In genomic region chr5:178216779-178217178, GRCh38 we compare ENCODE assay signal across 18 cellular contexts. TPM values are rescaled to one million over a fixed set of nuclear protein-coding genes. Genes with fewer than 3 reads are reported as not detected.
DNase-seq lines count a peak whose midpoint lies in the region; ATAC-seq, FAIRE-seq and TF ChIP-seq lines count a peak whose summit lies in the region.
"Had no signal": no experiment of that assay in that cellular context is flagged by ENCODE, and none has a peak within 500 bp of the region (broad histone marks: within the 10 kb centered on the region; RNA-seq: fewer than 3 reads in every experiment).

No MANE protein-coding gene starts in this region.

- no peak overlapping the region for H3K4me3 ChIP-seq in A549
- no peak overlapping the region for H3K4me3 ChIP-seq in mucosa of descending colon
- H3K4me3 ChIP-seq: BLaER1 had no signal

- intact Hi-C loops in mucosa of descending colon (cut with DNase I, micrococcal nuclease), result no loop called here

- WGBS in A549 (ENCODE audit: missing lambda C conversion rate), result 95% methylated on average over 3 of the region's 3 CpGs

- H3K4me2 ChIP-seq in A549, result no peak overlapping the region
- H3K4me2 ChIP-seq: BLaER1 had no signal

- no peak for DNase-seq in activated CD4-positive, alpha-beta T cell treated with anti-CD3 and anti-CD28 coated beads, Interleukin-2, amount 10 ng/mL, durations not matched to agents 7 days and 5 days
- DNase-seq in activated CD4-positive, alpha-beta T cell treated with anti-CD3 and anti-CD28 coated beads, Interleukin-2, amount 50 U/mL, for 48 hours, result no peak
- DNase-seq in A549 (ENCODE audit: low read depth in 1 of 2, low spot score in 1 of 2) (no peak), T-helper 17 cell (no peak), mucosa of descending colon (peak in 2 of 3 donors; percentile 37 to 38)
- no peak for DNase-seq in NK-92 treated with Interleukin-12 subunit alpha and Interleukin-12 subunit beta, amount 100 ng/mL, for 24 hours (lab: John Stamatoyannopoulos, UW)
- no peak for DNase-seq in activated CD4-positive, CD25-positive, alpha-beta regulatory T cell treated with anti-CD3 and anti-CD28 coated beads, Interleukin-2, amount 50 U/mL, for 72 hours
- DNase-seq: H7, NCI-H1417, NCI-H1930, NCI-H2171, NCI-H446 treated with DMSO at 0.1 percent for 48 hours, NCI-H748 treated with DMSO at 0.1 percent for 48 hours had no signal

- H3K36me3 Mint-ChIP-seq in activated CD4-positive, alpha-beta T cell treated with anti-CD3 and anti-CD28 coated beads, Interleukin-2, amount 10 ng/mL, durations not matched to agents 7 days and 5 days (ENCODE audit: low read depth), result peaks cover 63% of the 10 kb centered on the region
- H3K36me3 Mint-ChIP-seq in T-helper 17 cell (ENCODE audit: low read depth), result peaks cover 8% of the 10 kb centered on the region

- H3K4me1 ChIP-seq in A549 (0 out of 3 replicates have a peak, but pooled peaks cover 4% of the 10 kb centered on the region), mucosa of descending colon (ENCODE audit: low read depth) (peaks cover 47% of the 10 kb centered on the region)

- no peak for TF ChIP-seq CTCF in A549 (IDR thresholded peaks at IDR 0.05)
- no peak for TF ChIP-seq CTCF in mucosa of descending colon (IDR thresholded peaks at IDR 0.05)

- H3K27ac ChIP-seq in A549, result no peak overlapping the region
- H3K27ac ChIP-seq: 22Rv1, BLaER1 had no signal

- no peak for FAIRE-seq in A549 (lab: Jason Lieb, UNC)

- H3K27ac Mint-ChIP-seq in activated CD4-positive, alpha-beta T cell treated with anti-CD3 and anti-CD28 coated beads, Interleukin-2, amount 10 ng/mL, durations not matched to agents 7 days and 5 days, result peak overlapping the region; percentile 13
- H3K27ac Mint-ChIP-seq in T-helper 17 cell, result peak overlapping the region; percentile 45

- no peak overlapping the region for H3K4me3 Mint-ChIP-seq in activated CD4-positive, alpha-beta T cell treated with anti-CD3 and anti-CD28 coated beads, Interleukin-2, amount 10 ng/mL, durations not matched to agents 7 days and 5 days
- no peak overlapping the region for H3K4me3 Mint-ChIP-seq in T-helper 17 cell

- CTCF ChIA-PET in activated CD4-positive, alpha-beta T cell treated with anti-CD3 and anti-CD28 coated beads, Interleukin-2, amount 10 ng/mL, durations not matched to agents 7 days and 5 days (lab: Charles Lee), result interaction anchor here (0.7 kb wide), 1 partner anchor 10 kb away, joined by 3 read pairs; no protein-coding TSS in a partner anchor
- CTCF ChIA-PET in A549 (lab: Yijun Ruan, JAX), result interaction anchor here (0.6 to 2.2 kb wide), 2 partner anchors 12 to 19 kb away, joined by 4 to 5 read pairs; partner anchors contain the start of gene HNRNPAB

- no peak for TF ChIP-seq RAD21 in A549 (conservative IDR thresholded peaks at IDR 0.05 in 1 of 2, IDR thresholded peaks at IDR 0.05 in 1 of 2)

- no peaks in the 10 kb centered on the region for H3K27me3 Mint-ChIP-seq in activated CD4-positive, alpha-beta T cell treated with anti-CD3 and anti-CD28 coated beads, Interleukin-2, amount 10 ng/mL, durations not matched to agents 7 days and 5 days
- no peaks in the 10 kb centered on the region for H3K27me3 Mint-ChIP-seq in T-helper 17 cell

- TF ChIP-seq EP300 in A549 (IDR thresholded peaks at IDR 0.05), result no peak

- POLR2A ChIA-PET in activated CD4-positive, alpha-beta T cell treated with anti-CD3 and anti-CD28 coated beads, Interleukin-2, amount 10 ng/mL, durations not matched to agents 7 days and 5 days (lab: Charles Lee), result no interaction called here
- POLR2A ChIA-PET in A549 (lab: Yijun Ruan, JAX), result interaction anchor here (2.6 kb wide), 1 partner anchor 12 kb away, joined by 9 read pairs; the partner anchor contains the start of gene HNRNPAB

- no peak for ATAC-seq in A549
- no peak for ATAC-seq in T-helper 17 cell
- ATAC-seq in mucosa of descending colon, result no peak
- ATAC-seq in GM19035 (IDR thresholded peaks at IDR 0.05; ENCODE audit: unreplicated experiment), result no peak

- TF ChIP-seq POLR2A in A549 (IDR thresholded peaks at IDR 0.05; ENCODE audit: low read length), result no peak

- no peaks in the 10 kb centered on the region for H3K9me3 Mint-ChIP-seq in activated CD4-positive, alpha-beta T cell treated with anti-CD3 and anti-CD28 coated beads, Interleukin-2, amount 10 ng/mL, durations not matched to agents 7 days and 5 days

- peaks cover 13% of the 10 kb centered on the region for H3K4me1 Mint-ChIP-seq in activated CD4-positive, alpha-beta T cell treated with anti-CD3 and anti-CD28 coated beads, Interleukin-2, amount 10 ng/mL, durations not matched to agents 7 days and 5 days
- peaks cover 31% of the 10 kb centered on the region for H3K4me1 Mint-ChIP-seq in T-helper 17 cell

- H3K36me3 ChIP-seq in mucosa of descending colon (ENCODE audit: low read depth), result peaks cover 2% of the 10 kb centered on the region

- H3K9me3 ChIP-seq in A549 (no peaks in the 10 kb centered on the region), T-helper 17 cell (ENCODE audit: control insufficient read depth, low read length, poor library complexity, severe bottlenecking) (no peaks in the 10 kb centered on the region), mucosa of descending colon (no peaks in the 10 kb centered on the region)
- H3K9me3 ChIP-seq: BLaER1 had no signal

TF ChIP-seq in A549, 52 proteins besides CTCF, POLR2A, EP300 and RAD21:
- TF ChIP-seq POLR2AphosphoS2 (conservative IDR thresholded peaks at IDR 0.05; ENCODE audit: low read length) (0 out of 2 replicates have a peak, but pooled peaks have one; percentile 33), CHD2 (IDR thresholded peaks at IDR 0.05; ENCODE audit: low read length, partially characterized antibody) (no peak)

RNA-seq across cellular contexts. Expression of gene HNRNPAB, which starts 12.4 kb away (rescaled TPM):
- 100 to 1,000 TPM; 185 to 215 TPM for total RNA-seq in activated CD4-positive, alpha-beta T cell treated with anti-CD3 and anti-CD28 coated beads, Interleukin-2, amount 10 ng/mL, durations not matched to agents 7 days and 5 days
- polyA plus RNA-seq in A549 (2011; rRNA removed) (140 and 200 TPM in 2 replicates), A549 (2017; fragmentation: RNase III; extraction: RNeasy Plus Mini Kit Qiagen cat#74134 plus additional on column Dnase treatment) (338 to 354 TPM (median 352 TPM) in 3 replicates)
- 249 and 266 TPM in 2 replicates for polyA plus RNA-seq in A549 (2012; cell fraction: cytosol; rRNA removed)
- polyA plus RNA-seq in A549 (2012; cell fraction: nucleus; rRNA removed), result 149 and 201 TPM in 2 replicates
- 68.2 and 74.0 TPM in 2 replicates for polyA minus RNA-seq in A549 (2011; rRNA and poly(A)+ RNA removed)
- total RNA-seq in T-helper 17 cell (10 to 100 TPM; 89.5 to 90.5 TPM), mucosa of descending colon (100 to 1,000 TPM; 209 to 327 (median 244) TPM)

RNA-seq across cellular contexts. Expression of gene PHYKPL, which starts 15.8 kb away (rescaled TPM):
- total RNA-seq in activated CD4-positive, alpha-beta T cell treated with anti-CD3 and anti-CD28 coated beads, Interleukin-2, amount 10 ng/mL, durations not matched to agents 7 days and 5 days, result 100 to 1,000 TPM; 126 to 138 TPM
- 21.9 and 24.6 TPM in 2 replicates for polyA plus RNA-seq in A549 (2011; rRNA removed)
- polyA plus RNA-seq in A549 (2012; cell fraction: cytosol; rRNA removed), result 19.3 and 20.6 TPM in 2 replicates
- polyA plus RNA-seq in A549 (2012; cell fraction: nucleus; rRNA removed), result 66.2 and 68.7 TPM in 2 replicates
- 12.5 to 13.9 TPM (median 13.0 TPM) in 3 replicates for polyA plus RNA-seq in A549 (2017; fragmentation: RNase III; extraction: RNeasy Plus Mini Kit Qiagen cat#74134 plus additional on column Dnase treatment)
- 60.3 and 65.1 TPM in 2 replicates for polyA minus RNA-seq in A549 (2011; rRNA and poly(A)+ RNA removed)
- total RNA-seq in T-helper 17 cell, result 100 to 1,000 TPM in 1 of 2 donors, 10 to 100 TPM in 1; 86.9 to 107 TPM
- total RNA-seq in mucosa of descending colon, result 100 to 1,000 TPM; 179 to 331 (median 194) TPM

RNA-seq across cellular contexts. Expression of gene GMCL2, which starts 29.6 kb away (rescaled TPM):
- not detected for total RNA-seq in activated CD4-positive, alpha-beta T cell treated with anti-CD3 and anti-CD28 coated beads, Interleukin-2, amount 10 ng/mL, durations not matched to agents 7 days and 5 days
- polyA plus RNA-seq in A549 (2011; rRNA removed) (not detected in 2 replicates), A549 (2017; fragmentation: RNase III; extraction: RNeasy Plus Mini Kit Qiagen cat#74134 plus additional on column Dnase treatment) (not detected in 3 replicates)
- polyA plus RNA-seq in A549 (2012; cell fraction: cytosol; rRNA removed), result not detected in 2 replicates
- not detected in 2 replicates for polyA plus RNA-seq in A549 (2012; cell fraction: nucleus; rRNA removed)
- polyA minus RNA-seq in A549 (2011; rRNA and poly(A)+ RNA removed), result not detected in 2 replicates
- total RNA-seq in T-helper 17 cell (not detected), mucosa of descending colon (not detected)
- total RNA-seq: Daoy, H7, LHCN-M2 had no signal

Comparison
In these comparisons a context has a peak if more than half of its experiments do, and no peak if none do; other contexts are left out.
1. DNase-seq: peak in mucosa of descending colon (2 of 3); none in activated CD4-positive, alpha-beta T cell treated with anti-CD3 and anti-CD28 coated beads, Interleukin-2, amount 10 ng/mL, durations not matched to agents 7 days and 5 days (single experiment), activated CD4-positive, alpha-beta T cell treated with anti-CD3 and anti-CD28 coated beads, Interleukin-2, amount 50 U/mL, for 48 hours (0 of 2), A549 (0 of 2), T-helper 17 cell (0 of 3), NK-92 treated with Interleukin-12 subunit alpha and Interleukin-12 subunit beta, amount 100 ng/mL, for 24 hours (single experiment) and activated CD4-positive, CD25-positive, alpha-beta regulatory T cell treated with anti-CD3 and anti-CD28 coated beads, Interleukin-2, amount 50 U/mL, for 72 hours (single experiment).